Comparison of ENCODE assay signal across 19 cellular contexts in genomic region chr1:92168657-92169056, GRCh38. TPM values are rescaled to one million over a fixed set of nuclear protein-coding genes. Genes with fewer than 3 reads are reported as not detected.
DNase-seq lines count a peak whose midpoint lies in the region; ATAC-seq and TF ChIP-seq lines count a peak whose summit lies in the region.
"Had no signal": no experiment of that assay in that cellular context is flagged by ENCODE, and none has a peak within 500 bp of the region (broad histone marks: within the 10 kb centered on the region; RNA-seq: fewer than 3 reads in every experiment).

No MANE protein-coding gene starts in this region.

- H3K27ac Mint-ChIP-seq in natural killer cell (no peak overlapping the region), WTC11 (no peak overlapping the region), HFFc6 (no peak overlapping the region)
- H3K27ac Mint-ChIP-seq: activated B cell treated with CpG ODN at 0.5 μM for 24 hours; activated CD8-positive, alpha-beta memory T cell treated with anti-CD3 and anti-CD28 coated beads, Interleukin-2, amount 10 ng/mL, durations not matched to agents 7 days and 5 days; naive thymus-derived CD8-positive, alpha-beta T cell had no signal

- ATAC-seq in natural killer cell = no peak
- no peak for ATAC-seq in WTC11
- ATAC-seq in HG03039 (IDR thresholded peaks at IDR 0.05; ENCODE audit: unreplicated experiment) = no peak
- ATAC-seq: activated CD8-positive, alpha-beta memory T cell treated with anti-CD3 and anti-CD28 coated beads, Interleukin-2, amount 10 ng/mL, durations not matched to agents 7 days and 5 days; naive thymus-derived CD8-positive, alpha-beta T cell had no signal

- CTCF ChIA-PET in WTC11 (lab: Charles Lee) = no interaction called here

- H3K4me3 Mint-ChIP-seq in natural killer cell (no peak overlapping the region), WTC11 (no peak overlapping the region), HFFc6 (no peak overlapping the region)
- H3K4me3 Mint-ChIP-seq: activated B cell treated with CpG ODN at 0.5 μM for 24 hours; activated CD8-positive, alpha-beta memory T cell treated with anti-CD3 and anti-CD28 coated beads, Interleukin-2, amount 10 ng/mL, durations not matched to agents 7 days and 5 days; naive thymus-derived CD8-positive, alpha-beta T cell had no signal

- intact Hi-C loops in natural killer cell (cut with micrococcal nuclease) = no loop called here

- H3K36me3 Mint-ChIP-seq in natural killer cell (no peaks in the 10 kb centered on the region), WTC11 (no peaks in the 10 kb centered on the region), HFFc6 (ENCODE audit: low read depth) (no peaks in the 10 kb centered on the region)
- H3K36me3 Mint-ChIP-seq: activated CD8-positive, alpha-beta memory T cell treated with anti-CD3 and anti-CD28 coated beads, Interleukin-2, amount 10 ng/mL, durations not matched to agents 7 days and 5 days had no signal

- POLR2A ChIA-PET in WTC11 (lab: Charles Lee) = no interaction called here

- H3K4me1 Mint-ChIP-seq in natural killer cell (no peaks in the 10 kb centered on the region), WTC11 (no peaks in the 10 kb centered on the region), HFFc6 (ENCODE audit: low read depth) (no peaks in the 10 kb centered on the region)
- H3K4me1 Mint-ChIP-seq: activated B cell treated with CpG ODN at 0.5 μM for 24 hours; activated CD8-positive, alpha-beta memory T cell treated with anti-CD3 and anti-CD28 coated beads, Interleukin-2, amount 10 ng/mL, durations not matched to agents 7 days and 5 days; naive thymus-derived CD8-positive, alpha-beta T cell had no signal

- H3K9me3 Mint-ChIP-seq in natural killer cell (no peaks in the 10 kb centered on the region), WTC11 (no peaks in the 10 kb centered on the region), HFFc6 (no peaks in the 10 kb centered on the region)
- H3K9me3 Mint-ChIP-seq: activated B cell treated with CpG ODN at 0.5 μM for 24 hours had no signal

- no peaks in the 10 kb centered on the region for H3K9me3 ChIP-seq in WERI-Rb-1 (ENCODE audit: severe bottlenecking)

- peak; percentile 83 for DNase-seq in Ammon's horn (ENCODE audit: low spot score)
- peak; percentile 29 to 40 for DNase-seq in NCI-H1930 (lab: John Stamatoyannopoulos, UW)
- DNase-seq in WERI-Rb-1 = peak; percentile 68
- peak; percentile 15 for DNase-seq in iris pigment epithelial cell (ENCODE audit: low read depth)
- DNase-seq in natural killer cell = no peak
- no peak for DNase-seq in WTC11 (ENCODE audit: low spot score)
- DNase-seq in HFFc6 = no peak
- DNase-seq: activated B cell treated with CpG ODN at 0.5 μM for 24 hours; activated CD8-positive, alpha-beta memory T cell treated with anti-CD3 and anti-CD28 coated beads, Interleukin-2, amount 10 ng/mL, durations not matched to agents 7 days and 5 days; activated gamma-delta T cell; naive thymus-derived CD8-positive, alpha-beta T cell; NCI-H226; stimulated activated CD4-positive, alpha-beta T cell treated with anti-CD3 and anti-CD28 coated beads, Interleukin-4, amount 100 ng/mL, for 24 hours; SW 1271; trophoblast cell had no signal

- H3K4me3 ChIP-seq in WERI-Rb-1 (ENCODE audit: low read depth, low read length) = peak overlapping the region; percentile 46

- TF ChIP-seq CTCF in WERI-Rb-1 (IDR thresholded peaks at IDR 0.05; ENCODE audit: low read depth, low read length) = no peak
- no peak for TF ChIP-seq CTCF in natural killer cell (IDR thresholded peaks at IDR 0.05)
- TF ChIP-seq CTCF in WTC11 (IDR thresholded peaks at IDR 0.05) = no peak
- TF ChIP-seq CTCF in HFFc6 (IDR thresholded peaks at IDR 0.05) = no peak

- peak overlapping the region; percentile 45 for H3K27ac ChIP-seq in WERI-Rb-1

- H3K36me3 ChIP-seq in WERI-Rb-1 = no peaks in the 10 kb centered on the region

- H3K27me3 Mint-ChIP-seq in natural killer cell (ENCODE audit: low read depth in 2 of 2) (no peaks in the 10 kb centered on the region), WTC11 (ENCODE audit: low read depth) (no peaks in the 10 kb centered on the region), HFFc6 (ENCODE audit: insufficient read depth) (no peaks in the 10 kb centered on the region; the same call in 1 of the 2 replicates)
- H3K27me3 Mint-ChIP-seq: activated CD8-positive, alpha-beta memory T cell treated with anti-CD3 and anti-CD28 coated beads, Interleukin-2, amount 10 ng/mL, durations not matched to agents 7 days and 5 days; naive thymus-derived CD8-positive, alpha-beta T cell had no signal

- H3K27me3 ChIP-seq in WERI-Rb-1 (ENCODE audit: insufficient read depth, low read depth, severe bottlenecking) = no peaks in the 10 kb centered on the region

TF ChIP-seq in WTC11, 78 proteins besides CTCF, POLR2A, EP300 and RAD21:
- TF ChIP-seq ZNF281 (CRISPR knock-in tag; IDR thresholded peaks at IDR 0.05) = no peak
- TF ChIP-seq ZNF425 (CRISPR knock-in tag; conservative IDR thresholded peaks at IDR 0.05) = no peak

RNA-seq across cellular contexts. Expression of gene C1orf146, which starts 49.1 kb away (rescaled TPM):
- total RNA-seq in natural killer cell (not detected), WTC11 (2021) (not detected in 3 replicates)
- total RNA-seq in HFFc6 (2021; fragmentation: NEBNext Ultra II Directional; extraction: Animal tissue kit (Norgen Biotek cat#: 25700)) = not detected
- total RNA-seq: activated B cell treated with CpG ODN at 0.5 μM for 24 hours; activated CD8-positive, alpha-beta memory T cell treated with anti-CD3 and anti-CD28 coated beads, Interleukin-2, amount 10 ng/mL, durations not matched to agents 7 days and 5 days; dermis microvascular lymphatic vessel endothelial cell; HT-29; lower leg skin; naive thymus-derived CD8-positive, alpha-beta T cell had no signal

Comparison
In these comparisons a context has a peak if more than half of its experiments do, and no peak if none do; other contexts are left out.
1. DNase-seq: peak in Ammon's horn (single experiment), NCI-H1930 (2 of 2), WERI-Rb-1 (single experiment) and iris pigment epithelial cell (single experiment); none in natural killer cell (single experiment), WTC11 (single experiment) and HFFc6 (single experiment).